Comparison of ENCODE assay signal across 11 cellular contexts in genomic region chr1:101203812-101204540, GRCh38. TPM values are rescaled to one million over a fixed set of nuclear protein-coding genes. Genes with fewer than 3 reads are reported as not detected.
A peak's percentile ranks its signal among the peaks of the same experiment; 100 is the strongest.
DNase-seq lines count a peak whose midpoint lies in the region; ATAC-seq, FAIRE-seq and TF ChIP-seq lines count a peak whose summit lies in the region.
"Had no signal": no experiment of that assay in that cellular context is flagged by ENCODE, and none has a peak within 500 bp of the region (broad histone marks: within the 10 kb centered on the region; RNA-seq: fewer than 3 reads in every experiment).

No MANE protein-coding gene starts in this region.

- peaks cover 0 to 3% of the 10 kb centered on the region in 2 donors for H3K27me3 Mint-ChIP-seq in natural killer cell (ENCODE audit: low read depth in 2 of 2)
- peaks cover 0 to 3% of the 10 kb centered on the region in 2 donors for H3K27me3 Mint-ChIP-seq in natural killer cell treated with Interleukin-12 subunit alpha and Interleukin-12 subunit beta and Interleukin-15 and Interleukin-18, amount 100 ng/mL, for 72 hours

- no peak overlapping the region for H3K27ac Mint-ChIP-seq in natural killer cell
- no peak overlapping the region for H3K27ac Mint-ChIP-seq in natural killer cell treated with Interleukin-12 subunit alpha and Interleukin-12 subunit beta and Interleukin-15 and Interleukin-18, amount 100 ng/mL, for 72 hours

- no peak for TF ChIP-seq POLR2A in H54 (IDR thresholded peaks at IDR 0.05; ENCODE audit: low read depth, low read length)

- TF ChIP-seq CTCF in natural killer cell (IDR thresholded peaks at IDR 0.05) = no peak

- no peak for DNase-seq in H54 (ENCODE audit: insufficient read length, low spot score)
- peak; percentile 49 for DNase-seq in NCI-H226
- DNase-seq in cerebellar cortex (ENCODE audit: low spot score) = peak; percentile 55
- peak; percentile 20 for DNase-seq in occipital lobe (lab: John Stamatoyannopoulos, UW)
- no peak for DNase-seq in NCI-H2029 treated with DMSO at 0.1 percent for 48 hours (lab: John Stamatoyannopoulos, UW)
- DNase-seq in natural killer cell = no peak
- DNase-seq in natural killer cell treated with Interleukin-12 subunit alpha and Interleukin-12 subunit beta and Interleukin-15 and Interleukin-18, amount 100 ng/mL, for 72 hours (ENCODE audit: low spot score) = no peak
- no peak for DNase-seq in NCI-H2029 (lab: John Stamatoyannopoulos, UW)
- DNase-seq: activated naive CD4-positive, alpha-beta T cell treated with anti-CD3 and anti-CD28 coated beads for 36 hours; NCI-H1694 had no signal

- H3K36me3 Mint-ChIP-seq in natural killer cell = no peaks in the 10 kb centered on the region
- H3K36me3 Mint-ChIP-seq in natural killer cell treated with Interleukin-12 subunit alpha and Interleukin-12 subunit beta and Interleukin-15 and Interleukin-18, amount 100 ng/mL, for 72 hours = no peaks in the 10 kb centered on the region

- H3K4me1 Mint-ChIP-seq in natural killer cell = no peaks in the 10 kb centered on the region
- H3K4me1 Mint-ChIP-seq in natural killer cell treated with Interleukin-12 subunit alpha and Interleukin-12 subunit beta and Interleukin-15 and Interleukin-18, amount 100 ng/mL, for 72 hours (ENCODE audit: low read depth in 2 of 2) = peaks cover 7 to 27% of the 10 kb centered on the region in 2 donors

- FAIRE-seq in H54 (lab: Jason Lieb, UNC) = peak; percentile 80
- FAIRE-seq: frontal cortex had no signal

- H3K4me3 Mint-ChIP-seq in natural killer cell = no peak overlapping the region
- no peak overlapping the region for H3K4me3 Mint-ChIP-seq in natural killer cell treated with Interleukin-12 subunit alpha and Interleukin-12 subunit beta and Interleukin-15 and Interleukin-18, amount 100 ng/mL, for 72 hours
- H3K4me3 Mint-ChIP-seq: activated naive CD4-positive, alpha-beta T cell treated with anti-CD3 and anti-CD28 coated beads for 36 hours had no signal

- ATAC-seq in natural killer cell = no peak
- ATAC-seq in natural killer cell treated with Interleukin-12 subunit alpha and Interleukin-12 subunit beta and Interleukin-15 and Interleukin-18, amount 100 ng/mL, for 72 hours = no peak

- H3K9me3 Mint-ChIP-seq in natural killer cell = no peaks in the 10 kb centered on the region
- H3K9me3 Mint-ChIP-seq in natural killer cell treated with Interleukin-12 subunit alpha and Interleukin-12 subunit beta and Interleukin-15 and Interleukin-18, amount 100 ng/mL, for 72 hours = no peaks in the 10 kb centered on the region
- H3K9me3 Mint-ChIP-seq: activated naive CD4-positive, alpha-beta T cell treated with anti-CD3 and anti-CD28 coated beads for 36 hours had no signal

- intact Hi-C loops in natural killer cell (cut with micrococcal nuclease) = no loop called here

RNA-seq across cellular contexts. Expression of gene S1PR1, which starts 32.8 kb away (rescaled TPM):
- total RNA-seq in occipital lobe (21.2 TPM), natural killer cell (100 to 1,000 TPM in 1 of 3 donors, 10 to 100 TPM in 2; 33.5 to 114 (median 80.2) TPM)
- 10 to 100 TPM; 11.8 to 49.3 TPM for total RNA-seq in natural killer cell treated with Interleukin-12 subunit alpha and Interleukin-12 subunit beta and Interleukin-15 and Interleukin-18, amount 100 ng/mL, for 72 hours

Comparison
In these comparisons a context has a peak if more than half of its experiments do, and no peak if none do; other contexts are left out.
1. DNase-seq: peak in NCI-H226 (single experiment), cerebellar cortex (single experiment) and occipital lobe (single experiment); none in H54 (single experiment), NCI-H2029 treated with DMSO at 0.1 percent for 48 hours (single experiment), natural killer cell (single experiment), natural killer cell treated with Interleukin-12 subunit alpha and Interleukin-12 subunit beta and Interleukin-15 and Interleukin-18, amount 100 ng/mL, for 72 hours (single experiment) and NCI-H2029 (single experiment).